19 cellular contexts compared by ENCODE assay signal in the genomic region with DNA sequence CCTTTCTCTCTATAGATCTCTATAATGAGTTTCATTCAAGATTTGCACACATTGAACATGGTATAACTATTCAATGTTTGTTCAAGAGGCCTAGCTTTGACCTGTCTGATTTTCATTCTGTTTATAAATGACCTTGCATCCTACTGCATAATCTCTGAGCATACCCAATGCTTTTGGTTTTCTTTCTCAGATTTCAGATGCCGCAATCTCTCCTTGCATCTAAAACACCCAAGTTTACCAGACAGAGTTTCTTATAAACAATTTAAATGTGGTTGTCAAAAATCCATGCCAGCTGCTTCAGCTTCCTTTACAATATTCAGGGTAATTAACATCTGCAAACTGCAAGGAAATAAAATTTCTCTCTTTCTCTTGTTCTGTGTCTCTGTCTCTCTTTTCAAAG.
A peak's percentile ranks its signal among the peaks of the same experiment; 100 is the strongest.
DNase-seq lines count a peak whose midpoint lies in the region; ATAC-seq, FAIRE-seq and TF ChIP-seq lines count a peak whose summit lies in the region.
"Had no signal": no experiment of that assay in that cellular context is flagged by ENCODE, and none has a peak within 500 bp of the region (broad histone marks: within the 10 kb centered on the region; RNA-seq: fewer than 3 reads in every experiment).

No MANE protein-coding gene starts in this region.

- no peaks in the 10 kb centered on the region for H3K36me3 ChIP-seq in Loucy (ENCODE audit: insufficient read depth, low read length)
- no peaks in the 10 kb centered on the region for H3K36me3 ChIP-seq in adipocyte (ENCODE audit: control insufficient read depth, insufficient read depth, low read length, severe bottlenecking)
- no peaks in the 10 kb centered on the region for H3K36me3 ChIP-seq in mesenchymal stem cell (ENCODE audit: control insufficient read depth in 1 of 2, insufficient read depth in 2 of 2, low read depth in 1 of 2, low read length in 2 of 2)
- H3K36me3 ChIP-seq in osteoblast (ENCODE audit: insufficient read depth, low read length) = no peaks in the 10 kb centered on the region
- H3K36me3 ChIP-seq in upper lobe of right lung = no peaks in the 10 kb centered on the region
- no peaks in the 10 kb centered on the region for H3K36me3 ChIP-seq in small intestine (ENCODE audit: control insufficient read depth in 2 of 2, insufficient read depth in 2 of 2, low read length in 2 of 2)

- H2AK5ac ChIP-seq in mesenchymal stem cell (ENCODE audit: low read length, severe bottlenecking) = no peak overlapping the region

- no peaks in the 10 kb centered on the region for H3K9me2 ChIP-seq in Loucy (replicated peaks; ENCODE audit: low read depth, low read length)

- DNase-seq in adipocyte (ENCODE audit: low read depth) (peak; percentile 56), mesenchymal stem cell (peak; percentile 37), osteoblast (ENCODE audit: insufficient read length, low spot score, missing footprints) (no peak), upper lobe of right lung (no peak), small intestine (no peak)
- DNase-seq in activated naive CD4-positive, alpha-beta T cell treated with anti-CD3 and anti-CD28 coated beads, Interleukin-2, amount 50 U/mL, for 16 hours = no peak
- DNase-seq: C1 segment of cervical spinal cord; CD8-positive, alpha-beta T cell; COR-L47; DMS153; DMS79 treated with DMSO at 0.1 percent for 48 hours; EL; H7 had no signal

- peaks cover 20% of the 10 kb centered on the region for H3K4me1 ChIP-seq in Loucy (ENCODE audit: insufficient read depth, low read length, poor library complexity, severe bottlenecking)
- H3K4me1 ChIP-seq in adipocyte (ENCODE audit: control insufficient read depth, insufficient read depth, low read length) = peaks cover 49% of the 10 kb centered on the region
- peaks cover 2% of the 10 kb centered on the region for H3K4me1 ChIP-seq in mesenchymal stem cell (ENCODE audit: control insufficient read depth, insufficient read depth, low read depth, low read length)
- peaks cover 12% of the 10 kb centered on the region for H3K4me1 ChIP-seq in osteoblast (ENCODE audit: insufficient read depth, low read length)
- H3K4me1 ChIP-seq in upper lobe of right lung = no peaks in the 10 kb centered on the region
- H3K4me1 ChIP-seq in small intestine (ENCODE audit: control insufficient read depth in 2 of 2, insufficient read depth in 1 of 2, low read depth in 1 of 2, low read length in 1 of 2) = no peaks in the 10 kb centered on the region

- H3K79me1 ChIP-seq in mesenchymal stem cell (replicated peaks; ENCODE audit: low read length, poor library complexity, severe bottlenecking) = no peaks in the 10 kb centered on the region

- H4K91ac ChIP-seq in mesenchymal stem cell (ENCODE audit: low read length) = no peak overlapping the region

- no peaks in the 10 kb centered on the region; the same call in 1 of the 2 replicates for H3F3A ChIP-seq in Loucy (ENCODE audit: low read depth)

- no peak overlapping the region for H3K18ac ChIP-seq in mesenchymal stem cell (ENCODE audit: low read depth in 1 of 2, low read length in 2 of 2)

- H3K4me3 ChIP-seq in Loucy (ENCODE audit: low read length, poor library complexity, severe bottlenecking) (no peak overlapping the region), adipocyte (ENCODE audit: low read length) (no peak overlapping the region), mesenchymal stem cell (ENCODE audit: insufficient read depth in 1 of 2, low read depth in 1 of 2, low read length in 2 of 2) (no peak overlapping the region), osteoblast (ENCODE audit: insufficient read depth, low read length) (no peak overlapping the region), upper lobe of right lung (no peak overlapping the region), small intestine (ENCODE audit: low read depth in 1 of 2, low read length in 2 of 2) (no peak overlapping the region)

- H3K4me2 ChIP-seq in Loucy (ENCODE audit: low read depth, low read length, poor library complexity, severe bottlenecking) (peak overlapping the region; percentile 23), mesenchymal stem cell (ENCODE audit: low read length, poor library complexity, severe bottlenecking) (no peak overlapping the region), osteoblast (ENCODE audit: insufficient read depth, low read length) (no peak overlapping the region)

- H3K27me3 ChIP-seq in Loucy (ENCODE audit: insufficient read depth, low read length, poor library complexity, severe bottlenecking) = no peaks in the 10 kb centered on the region
- H3K27me3 ChIP-seq in adipocyte (replicated peaks; ENCODE audit: control insufficient read depth, insufficient read depth, low read length) = no peaks in the 10 kb centered on the region
- no peaks in the 10 kb centered on the region for H3K27me3 ChIP-seq in mesenchymal stem cell (ENCODE audit: control insufficient read depth in 1 of 2, insufficient read depth in 1 of 2, low read length in 2 of 2)
- no peaks in the 10 kb centered on the region for H3K27me3 ChIP-seq in osteoblast (ENCODE audit: insufficient read depth, low read length)
- H3K27me3 ChIP-seq in upper lobe of right lung = no peaks in the 10 kb centered on the region
- H3K27me3 ChIP-seq in small intestine (ENCODE audit: control insufficient read depth in 2 of 2, insufficient read depth in 2 of 2, low read length in 2 of 2) = no peaks in the 10 kb centered on the region

- H2AFZ ChIP-seq in Loucy (ENCODE audit: low read length) (0 out of 2 replicates have a peak overlapping the region, but pooled peaks have one; percentile 21), mesenchymal stem cell (ENCODE audit: low read depth, low read length) (no peak overlapping the region), osteoblast (ENCODE audit: low read length) (peak overlapping the region; percentile 5)

- H3K27ac ChIP-seq in mesenchymal stem cell (ENCODE audit: low read length, poor library complexity, severe bottlenecking) (no peak overlapping the region), osteoblast (ENCODE audit: low read depth, low read length) (no peak overlapping the region), upper lobe of right lung (no peak overlapping the region), small intestine (ENCODE audit: low read depth in 1 of 2, low read length in 1 of 2) (no peak overlapping the region)

- WGBS in mesenchymal stem cell = 27% methylated on average over 1 of the region's 1 CpG
- WGBS in small intestine, 3 donors = 74 to 94% (median 83%) methylated on average over 1 of the region's 1 CpG

- no peak overlapping the region for H3K4ac ChIP-seq in mesenchymal stem cell (ENCODE audit: low read depth in 1 of 2, low read length in 2 of 2)

- no peak overlapping the region for H3K14ac ChIP-seq in mesenchymal stem cell (ENCODE audit: low read length in 2 of 2)

- no peak overlapping the region for H2BK12ac ChIP-seq in mesenchymal stem cell (ENCODE audit: low read length in 2 of 2)

- ATAC-seq in upper lobe of right lung (no peak), GM21360 (IDR thresholded peaks at IDR 0.05; ENCODE audit: unreplicated experiment) (no peak)
- ATAC-seq: CD8-positive, alpha-beta T cell had no signal

- H4K20me1 ChIP-seq in Loucy (ENCODE audit: insufficient read depth, low read length, poor library complexity, severe bottlenecking) (no peaks in the 10 kb centered on the region), osteoblast (ENCODE audit: insufficient read depth, low read length) (no peaks in the 10 kb centered on the region)

- H4K8ac ChIP-seq in mesenchymal stem cell (ENCODE audit: low read length) = no peak overlapping the region

- H2BK5ac ChIP-seq in mesenchymal stem cell (ENCODE audit: low read depth, low read length, poor library complexity, severe bottlenecking) = no peak overlapping the region

- H3K9me3 ChIP-seq in Loucy (ENCODE audit: insufficient read depth, low read depth, low read length) (no peaks in the 10 kb centered on the region), adipocyte (ENCODE audit: control insufficient read depth, low read length) (no peaks in the 10 kb centered on the region), mesenchymal stem cell (ENCODE audit: control insufficient read depth, low read length) (no peaks in the 10 kb centered on the region), osteoblast (ENCODE audit: low read depth, low read length) (no peaks in the 10 kb centered on the region), upper lobe of right lung (no peaks in the 10 kb centered on the region), small intestine (ENCODE audit: control insufficient read depth, low read depth) (no peaks in the 10 kb centered on the region)

- no peak overlapping the region for H2BK15ac ChIP-seq in mesenchymal stem cell (ENCODE audit: low read depth, poor library complexity, severe bottlenecking)

- H3K79me2 ChIP-seq in Loucy (ENCODE audit: insufficient read depth, low read length) (no peaks in the 10 kb centered on the region), osteoblast (ENCODE audit: insufficient read depth, low read length) (no peaks in the 10 kb centered on the region)

- H2BK120ac ChIP-seq in mesenchymal stem cell (ENCODE audit: low read depth, low read length) = no peak overlapping the region

- intact Hi-C loops in upper lobe of right lung (cut with DNase I) = no loop called here

- no peak overlapping the region for H3K23ac ChIP-seq in mesenchymal stem cell (ENCODE audit: low read length in 2 of 2)

- H3K9ac ChIP-seq in Loucy (ENCODE audit: low read depth, low read length, poor library complexity, severe bottlenecking) (no peak overlapping the region), adipocyte (ENCODE audit: low read length) (peak overlapping the region; percentile 38), mesenchymal stem cell (ENCODE audit: low read length) (peak overlapping the region; percentile 17)

- TF ChIP-seq CTCF in Loucy (conservative IDR thresholded peaks at IDR 0.05; ENCODE audit: low read length) (no peak), osteoblast (IDR thresholded peaks at IDR 0.05; ENCODE audit: extremely low read depth, low read depth, low read length) (no peak), upper lobe of right lung (IDR thresholded peaks at IDR 0.05) (no peak)

- FAIRE-seq in small intestine (lab: Jason Lieb, UNC) = no peak
- FAIRE-seq: A204.1, D721Med, G401.6, GM12892 had no signal

Comparison
In these comparisons a context has a peak if more than half of its experiments do, and no peak if none do; other contexts are left out.
1. DNase-seq: peak in adipocyte (single experiment) and mesenchymal stem cell (single experiment); none in osteoblast (single experiment), upper lobe of right lung (single experiment), small intestine (single experiment) and activated naive CD4-positive, alpha-beta T cell treated with anti-CD3 and anti-CD28 coated beads, Interleukin-2, amount 50 U/mL, for 16 hours (single experiment).